In genomic region chr16:11193494-11193893, GRCh38 we compare ENCODE assay signal across 27 cellular contexts.
"Had no signal": no experiment of that assay in that cellular context is flagged by ENCODE, and none has a peak within 500 bp of the region (broad histone marks: within the 10 kb centered on the region; RNA-seq: fewer than 3 reads in every experiment).

No MANE protein-coding gene starts in this region.

- H3K27me3 Mint-ChIP-seq: activated CD4-positive, alpha-beta memory T cell treated with anti-CD3 and anti-CD28 coated beads, Interleukin-2, amount 10 ng/mL, durations not matched to agents 7 days and 5 days; activated CD8-positive, alpha-beta memory T cell treated with anti-CD3 and anti-CD28 coated beads, Interleukin-2, amount 10 ng/mL, durations not matched to agents 7 days and 5 days; activated naive CD8-positive, alpha-beta T cell treated with anti-CD3 and anti-CD28 coated beads for 36 hours had no signal

- H3K27me3 ChIP-seq: adrenal gland, body of pancreas, gastrocnemius medialis had no signal

- H3K4me3 ChIP-seq: adrenal gland, body of pancreas, gastrocnemius medialis, left ventricle myocardium inferior, lung, psoas muscle, smooth muscle cell, thoracic aorta had no signal

- H3K4me3 Mint-ChIP-seq: activated CD4-positive, alpha-beta memory T cell treated with anti-CD3 and anti-CD28 coated beads, Interleukin-2, amount 10 ng/mL, durations not matched to agents 7 days and 5 days; activated CD8-positive, alpha-beta memory T cell treated with anti-CD3 and anti-CD28 coated beads, Interleukin-2, amount 10 ng/mL, durations not matched to agents 7 days and 5 days; activated naive CD4-positive, alpha-beta T cell treated with anti-CD3 and anti-CD28 coated beads for 36 hours; activated naive CD8-positive, alpha-beta T cell treated with anti-CD3 and anti-CD28 coated beads for 36 hours had no signal

- H3K36me3 ChIP-seq: adrenal gland, gastrocnemius medialis, left ventricle myocardium inferior, thoracic aorta had no signal

- H3K9me3 Mint-ChIP-seq: activated CD4-positive, alpha-beta memory T cell treated with anti-CD3 and anti-CD28 coated beads, Interleukin-2, amount 10 ng/mL, durations not matched to agents 7 days and 5 days; activated naive CD4-positive, alpha-beta T cell treated with anti-CD3 and anti-CD28 coated beads for 36 hours; activated naive CD8-positive, alpha-beta T cell treated with anti-CD3 and anti-CD28 coated beads for 36 hours had no signal

- H3K9me3 ChIP-seq: adrenal gland, body of pancreas, gastrocnemius medialis, left ventricle myocardium inferior, psoas muscle, thoracic aorta had no signal

- ATAC-seq: activated CD8-positive, alpha-beta memory T cell treated with anti-CD3 and anti-CD28 coated beads, Interleukin-2, amount 10 ng/mL, durations not matched to agents 7 days and 5 days; body of pancreas; gastrocnemius medialis; psoas muscle had no signal

- H3K27ac Mint-ChIP-seq: activated CD4-positive, alpha-beta memory T cell treated with anti-CD3 and anti-CD28 coated beads, Interleukin-2, amount 10 ng/mL, durations not matched to agents 7 days and 5 days; activated CD8-positive, alpha-beta memory T cell treated with anti-CD3 and anti-CD28 coated beads, Interleukin-2, amount 10 ng/mL, durations not matched to agents 7 days and 5 days; activated naive CD4-positive, alpha-beta T cell treated with anti-CD3 and anti-CD28 coated beads for 36 hours; activated naive CD8-positive, alpha-beta T cell treated with anti-CD3 and anti-CD28 coated beads for 36 hours had no signal

- DNase-seq: activated CD4-positive, alpha-beta memory T cell treated with anti-CD3 and anti-CD28 coated beads, Interleukin-2, amount 10 ng/mL, durations not matched to agents 7 days and 5 days; activated CD4-positive, alpha-beta T cell treated with anti-CD3 and anti-CD28 coated beads for 48 hours; activated CD4-positive, CD25-positive, alpha-beta regulatory T cell; activated CD8-positive, alpha-beta memory T cell treated with anti-CD3 and anti-CD28 coated beads, Interleukin-2, amount 10 ng/mL, durations not matched to agents 7 days and 5 days; activated effector memory CD4-positive, alpha-beta T cell treated with anti-CD3 and anti-CD28 coated beads, Interleukin-2, amount 50 U/mL, for 16 hours; activated naive CD4-positive, alpha-beta T cell treated with anti-CD3 and anti-CD28 coated beads for 36 hours; activated naive CD8-positive, alpha-beta T cell treated with anti-CD3 and anti-CD28 coated beads for 36 hours; activated T-cell treated with anti-CD3 and anti-CD28 coated beads, Interleukin-2, amount 50 U/mL, for 48 hours; aorta; body of pancreas; effector memory CD4-positive, alpha-beta T cell; erythroblast; gastrocnemius medialis; glutamatergic neuron; left ventricle myocardium inferior; nucleus accumbens; psoas muscle; stimulated activated CD4-positive, alpha-beta T cell treated with anti-CD3 and anti-CD28 coated beads, Interleukin-1b, Interleukin-23, amount 100 ng/mL, for 48 hours; stimulated activated CD4-positive, alpha-beta T cell treated with anti-CD3 and anti-CD28 coated beads, Interleukin-4, amount 100 ng/mL, for 4 hours; stimulated activated CD8-positive, alpha-beta memory T cell treated with anti-CD3 and anti-CD28 coated beads, Interleukin-4, amount 100 ng/mL, for 48 hours; stimulated activated naive CD4-positive, alpha-beta T cell treated with Interleukin-2 at 50 U/mL for 16 hours; trophoblast cell had no signal

- H3K27ac ChIP-seq: body of pancreas, gastrocnemius medialis, left ventricle myocardium inferior, parathyroid adenoma, psoas muscle, thoracic aorta had no signal

- H3K4me1 ChIP-seq: adrenal gland, body of pancreas, gastrocnemius medialis, left ventricle myocardium inferior, parathyroid adenoma had no signal
